In genomic region chr7:137507096-137507495, GRCh38 we compare ENCODE assay signal across 26 cellular contexts.
"Had no signal": no experiment of that assay in that cellular context is flagged by ENCODE, and none has a peak within 500 bp of the region (broad histone marks: within the 10 kb centered on the region; RNA-seq: fewer than 3 reads in every experiment).

No MANE protein-coding gene starts in this region.

- H3K27ac ChIP-seq: adrenal gland, ascending aorta, brain microvascular endothelial cell, epithelial cell of prostate, esophagus squamous epithelium, foreskin keratinocyte, gastrocnemius medialis, heart right ventricle, WERI-Rb-1 had no signal

- H3K36me3 ChIP-seq: adrenal gland, ascending aorta, brain microvascular endothelial cell, esophagus squamous epithelium, gastrocnemius medialis, heart right ventricle, WERI-Rb-1 had no signal

- H3K27me3 ChIP-seq: adrenal gland, ascending aorta, brain microvascular endothelial cell, esophagus squamous epithelium, foreskin keratinocyte, gastrocnemius medialis had no signal

- H3K4me1 ChIP-seq: adrenal gland, ascending aorta, esophagus squamous epithelium, gastrocnemius medialis, heart right ventricle had no signal

- H3K9me3 ChIP-seq: adrenal gland, ascending aorta, esophagus squamous epithelium, gastrocnemius medialis had no signal

- DNase-seq: activated B cell treated with CpG ODN at 0.5 μM for 24 hours; activated CD4-positive, alpha-beta memory T cell treated with anti-CD3 and anti-CD28 coated beads for 36 hours; activated CD4-positive, alpha-beta T cell treated with anti-CD3 and anti-CD28 coated beads for 48 hours; activated CD8-positive, alpha-beta memory T cell treated with anti-CD3 and anti-CD28 coated beads, Interleukin-2, amount 10 ng/mL, durations not matched to agents 7 days and 5 days; activated CD8-positive, alpha-beta memory T cell treated with anti-CD3 and anti-CD28 coated beads, Interleukin-2, amount 50 U/mL, for 4 hours; activated CD8-positive, alpha-beta T cell treated with anti-CD3 and anti-CD28 coated beads, Interleukin-2, amount 10 ng/mL, durations not matched to agents 7 days and 5 days; activated effector memory CD4-positive, alpha-beta T cell treated with anti-CD3 and anti-CD28 coated beads, Interleukin-2, amount 50 U/mL, for 16 hours; activated naive CD4-positive, alpha-beta T cell treated with anti-CD3 and anti-CD28 coated beads for 36 hours; activated naive CD8-positive, alpha-beta T cell treated with anti-CD3 and anti-CD28 coated beads for 36 hours; activated naive CD8-positive, alpha-beta T cell treated with anti-CD3 and anti-CD28 coated beads, Interleukin-2, amount 50 U/mL, for 24 hours; activated T-cell treated with anti-CD3 and anti-CD28 coated beads, Interleukin-2, amount 50 U/mL, for 1 hour; activated T-cell treated with anti-CD3 and anti-CD28 coated beads, Interleukin-2, amount 50 U/mL, for 48 hours; adrenal gland; brain microvascular endothelial cell; effector CD8-positive, alpha-beta T cell; esophagus squamous epithelium; foreskin keratinocyte; gastrocnemius medialis; heart right ventricle; hippocampal formation; T-helper 1 cell; T-helper 17 cell; T1000; WERI-Rb-1 had no signal

- H3K4me3 ChIP-seq: adrenal gland, ascending aorta, esophagus squamous epithelium, gastrocnemius medialis, heart right ventricle had no signal
